9 cellular contexts compared by ENCODE assay signal in genomic region chr2:200905618-200906296, GRCh38. TPM values are rescaled to one million over a fixed set of nuclear protein-coding genes. Genes with fewer than 3 reads are reported as not detected.
DNase-seq lines count a peak whose midpoint lies in the region; ATAC-seq and FAIRE-seq lines count a peak whose summit lies in the region.
"Had no signal": no experiment of that assay in that cellular context is flagged by ENCODE, and none has a peak within 500 bp of the region (broad histone marks: within the 10 kb centered on the region; RNA-seq: fewer than 3 reads in every experiment).

No MANE protein-coding gene starts in this region.

- no peaks in the 10 kb centered on the region for H3K9me3 ChIP-seq in trophoblast cell (ENCODE audit: insufficient read depth, low read depth, low read length)

- ATAC-seq in Right ventricle myocardium superior (ENCODE audit: poor library complexity) (peak; percentile 88), HG02588 (IDR thresholded peaks at IDR 0.05; ENCODE audit: unreplicated experiment) (no peak)

- no peak overlapping the region for H2BK12ac ChIP-seq in trophoblast cell (ENCODE audit: low read length)

- no peak overlapping the region for H3K4me2 ChIP-seq in trophoblast cell (ENCODE audit: low read length)

- no peak overlapping the region for H2AK5ac ChIP-seq in trophoblast cell (ENCODE audit: low read length)

- H3K4me3 ChIP-seq in trophoblast cell (ENCODE audit: low read depth, low read length) = no peak overlapping the region

- H4K8ac ChIP-seq in trophoblast cell (ENCODE audit: low read depth, low read length) = no peak overlapping the region

- no peak overlapping the region for H3K9ac ChIP-seq in trophoblast cell (ENCODE audit: low read length)

- H4K91ac ChIP-seq in trophoblast cell (ENCODE audit: low read depth, low read length) = no peak overlapping the region

- H3K79me2 ChIP-seq in trophoblast cell (ENCODE audit: control insufficient read depth, insufficient read depth, low read length, poor library complexity) = no peaks in the 10 kb centered on the region

- H3K23ac ChIP-seq in trophoblast cell (ENCODE audit: low read length) = no peak overlapping the region

- H3K79me1 ChIP-seq in trophoblast cell (ENCODE audit: low read length) = no peaks in the 10 kb centered on the region

- no peaks in the 10 kb centered on the region for H3K27me3 ChIP-seq in trophoblast cell (ENCODE audit: insufficient read depth, low read length)

- no peak overlapping the region for H3K4me3 Mint-ChIP-seq in activated naive CD4-positive, alpha-beta T cell treated with anti-CD3 and anti-CD28 coated beads for 36 hours

- H4K12ac ChIP-seq in trophoblast cell (ENCODE audit: low read depth, low read length) = no peak overlapping the region

- no peak overlapping the region for H2BK5ac ChIP-seq in trophoblast cell (ENCODE audit: low read depth, low read length, poor library complexity)

- H3K27ac ChIP-seq in trophoblast cell (ENCODE audit: low read depth, low read length) = no peak overlapping the region
- H3K27ac ChIP-seq: epithelial cell of prostate had no signal

- H3K4me1 ChIP-seq in trophoblast cell (ENCODE audit: control insufficient read depth in 1 of 2, insufficient read depth in 2 of 2, low read length in 2 of 2) = no peaks in the 10 kb centered on the region

- H2BK120ac ChIP-seq in trophoblast cell (ENCODE audit: insufficient read depth, low read length, poor library complexity) = no peak overlapping the region

- H3K36me3 Mint-ChIP-seq in activated naive CD4-positive, alpha-beta T cell treated with anti-CD3 and anti-CD28 coated beads for 36 hours (ENCODE audit: low read depth) = peaks cover 11% of the 10 kb centered on the region

- H3K27ac Mint-ChIP-seq in activated naive CD4-positive, alpha-beta T cell treated with anti-CD3 and anti-CD28 coated beads for 36 hours = peak overlapping the region; percentile 24

- intact Hi-C loops in activated naive CD4-positive, alpha-beta T cell treated with anti-CD3 and anti-CD28 coated beads for 36 hours (cut with micrococcal nuclease) = loop anchor here (1.0 to 2.0 kb wide), 5 partner anchors 164 to 459 kb away; no protein-coding TSS in a partner anchor
- intact Hi-C loops in Right ventricle myocardium superior (cut with DNase I) = loop anchor here (5.0 kb wide), 1 partner anchor 272 kb away; no protein-coding TSS in a partner anchor

- peaks cover 17% of the 10 kb centered on the region in 2 experiments for H3K36me3 ChIP-seq in trophoblast cell (ENCODE audit: control insufficient read depth in 1 of 2, insufficient read depth in 2 of 2, low read length in 2 of 2)

- peaks cover 7% of the 10 kb centered on the region for H3K4me1 Mint-ChIP-seq in activated naive CD4-positive, alpha-beta T cell treated with anti-CD3 and anti-CD28 coated beads for 36 hours (ENCODE audit: low read depth)

- no peak overlapping the region for H3K14ac ChIP-seq in trophoblast cell (ENCODE audit: low read length)

- no CpG with 5 or more reads among the region's 2 CpGs for WGBS in trophoblast cell (ENCODE audit: extremely low coverage, insufficient coverage, insufficient read length)

- no peak overlapping the region for H2AFZ ChIP-seq in trophoblast cell (ENCODE audit: insufficient read depth, low read length, poor library complexity)

- no peaks in the 10 kb centered on the region for H3K9me3 Mint-ChIP-seq in activated naive CD4-positive, alpha-beta T cell treated with anti-CD3 and anti-CD28 coated beads for 36 hours

- no peak overlapping the region for H3K4ac ChIP-seq in trophoblast cell (ENCODE audit: low read depth, low read length)

- H3K27me3 Mint-ChIP-seq in activated naive CD4-positive, alpha-beta T cell treated with anti-CD3 and anti-CD28 coated beads for 36 hours (ENCODE audit: low read depth) = no peaks in the 10 kb centered on the region

- CTCF ChIA-PET in activated naive CD4-positive, alpha-beta T cell treated with anti-CD3 and anti-CD28 coated beads for 36 hours (lab: Charles Lee) = interaction anchor here (0.7 to 7.9 kb wide), 15 partner anchors 13 to 562 kb away, joined by 3 to 104 read pairs (median 4); partner anchors contain the start of genes NIF3L1 and PPIL3

- DNase-seq in NCI-H2171 treated with DMSO at 0.1 percent for 48 hours (lab: John Stamatoyannopoulos, UW) = peak; percentile 60
- DNase-seq in NCI-H2171 (lab: John Stamatoyannopoulos, UW) = no peak
- DNase-seq in HUDEP-2 (lab: John Stamatoyannopoulos, UW; ENCODE audit: unreplicated experiment in 76 of 76) = peak in 67 of 76 experiments; percentile 2 to 75 (median 53)
- DNase-seq in RCC 7860 (ENCODE audit: low spot score) = peak; percentile 57
- peak; percentile 84 for DNase-seq in activated naive CD4-positive, alpha-beta T cell treated with anti-CD3 and anti-CD28 coated beads for 36 hours
- peak; percentile 80 for DNase-seq in Right ventricle myocardium superior
- DNase-seq in trophoblast cell = peak; percentile 60 to 77

- FAIRE-seq in RCC 7860 (lab: Jason Lieb, UNC) = peak; percentile 41

- H3K18ac ChIP-seq in trophoblast cell (ENCODE audit: low read length) = no peak overlapping the region

RNA-seq across cellular contexts. Expression of gene NIF3L1, which starts 16.6 kb away (rescaled TPM):
- 10 to 100 TPM; 31.6 to 33.3 TPM for total RNA-seq in activated naive CD4-positive, alpha-beta T cell treated with anti-CD3 and anti-CD28 coated beads for 36 hours
- total RNA-seq in Right ventricle myocardium superior = 15.3 TPM
- polyA plus RNA-seq in trophoblast cell (2013) = 32.7 and 34.8 TPM in 2 replicates

RNA-seq across cellular contexts. Expression of gene PPIL3, which starts 16.9 kb away (rescaled TPM):
- 10 to 100 TPM; 81.3 to 82.2 TPM for total RNA-seq in activated naive CD4-positive, alpha-beta T cell treated with anti-CD3 and anti-CD28 coated beads for 36 hours
- total RNA-seq in Right ventricle myocardium superior = 27.9 TPM
- 34.5 and 35.8 TPM in 2 replicates for polyA plus RNA-seq in trophoblast cell (2013)

RNA-seq across cellular contexts. Expression of gene CLK1, which starts 41.3 kb away (rescaled TPM):
- 100 to 1,000 TPM; 174 to 196 TPM for total RNA-seq in activated naive CD4-positive, alpha-beta T cell treated with anti-CD3 and anti-CD28 coated beads for 36 hours
- 44.1 TPM for total RNA-seq in Right ventricle myocardium superior
- polyA plus RNA-seq in trophoblast cell (2013) = 81.4 and 91.6 TPM in 2 replicates

RNA-seq across cellular contexts. Expression of gene ORC2, which starts 57.7 kb away (rescaled TPM):
- 10 to 100 TPM; 53.7 to 56.8 TPM for total RNA-seq in activated naive CD4-positive, alpha-beta T cell treated with anti-CD3 and anti-CD28 coated beads for 36 hours
- total RNA-seq in Right ventricle myocardium superior = 20.4 TPM
- 15.5 and 16.4 TPM in 2 replicates for polyA plus RNA-seq in trophoblast cell (2013)
